Comparison of ENCODE assay signal across 29 cellular contexts in the genomic region with DNA sequence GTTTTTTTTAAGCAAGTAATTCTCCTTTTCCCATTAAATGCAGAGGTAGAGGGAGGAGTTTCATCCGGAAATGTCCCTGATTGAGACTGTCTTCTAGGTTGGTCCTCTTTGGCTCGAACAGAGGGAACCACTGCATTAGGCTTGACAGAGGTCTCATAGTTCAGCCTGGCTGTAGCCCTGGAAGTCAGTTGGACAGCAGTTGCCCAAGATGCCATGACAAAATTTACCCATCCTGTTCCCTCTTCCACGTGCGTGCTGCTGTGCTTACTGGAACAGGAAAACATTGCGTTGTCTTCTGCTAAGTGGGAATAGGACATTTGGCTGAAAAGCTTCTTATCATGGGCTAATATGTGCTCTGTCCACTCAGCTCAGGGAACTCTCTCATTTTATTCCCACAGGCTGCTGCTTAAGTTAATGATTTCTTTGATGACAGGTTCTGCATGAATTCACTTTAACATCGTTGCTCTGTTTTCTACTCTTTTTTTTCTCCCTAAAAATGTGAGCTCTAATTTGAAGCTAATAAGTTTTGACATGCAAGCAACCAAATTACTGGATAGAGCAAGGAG. TPM values are rescaled to one million over a fixed set of nuclear protein-coding genes. Genes with fewer than 3 reads are reported as not detected.
"Had no signal": no experiment of that assay in that cellular context is flagged by ENCODE, and none has a peak within 500 bp of the region (broad histone marks: within the 10 kb centered on the region; RNA-seq: fewer than 3 reads in every experiment).

No MANE protein-coding gene starts in this region.

- H3K4me3 ChIP-seq: gastroesophageal sphincter, heart left ventricle, left lung, ovary, psoas muscle, right lobe of liver, stomach, suprapubic skin, transverse colon, uterus had no signal

- H3K27ac ChIP-seq: gastroesophageal sphincter, heart left ventricle, left lung, neutrophil, ovary, psoas muscle, right lobe of liver, stomach, suprapubic skin, transverse colon, uterus had no signal

- H3K9me3 ChIP-seq: gastroesophageal sphincter, heart left ventricle, left lung, neutrophil, ovary, psoas muscle, right lobe of liver, stomach, suprapubic skin, transverse colon, uterus had no signal

- H3K27ac Mint-ChIP-seq: activated B cell treated with CpG ODN at 0.5 μM for 24 hours; activated CD4-positive, alpha-beta T cell treated with anti-CD3 and anti-CD28 coated beads for 36 hours; activated naive CD4-positive, alpha-beta T cell treated with anti-CD3 and anti-CD28 coated beads, Interleukin-2, amount 50 U/mL, for 72 hours; activated T-cell treated with anti-CD3 and anti-CD28 coated beads, Interleukin-2, amount 50 U/mL, for 24 hours; activated T-helper 17 cell treated with anti-CD3 and anti-CD28 coated beads, Interleukin-2, amount 50 U/mL, for 72 hours; mesothelial cell of epicardium; natural killer cell; stimulated activated effector memory CD8-positive, alpha-beta T cell treated with anti-CD3 and anti-CD28 coated beads, Interleukin-12 subunit alpha, Interleukin-12 subunit beta, amount 100 ng/mL, for 72 hours; T-helper 17 cell had no signal

- H3K36me3 Mint-ChIP-seq: natural killer cell; stimulated activated effector memory CD8-positive, alpha-beta T cell treated with anti-CD3 and anti-CD28 coated beads, Interleukin-12 subunit alpha, Interleukin-12 subunit beta, amount 100 ng/mL, for 72 hours had no signal

- H3K27me3 ChIP-seq: gastroesophageal sphincter, heart left ventricle, left lung, neutrophil, ovary, right lobe of liver, stomach, suprapubic skin, transverse colon, uterus had no signal

- DNase-seq: activated B cell treated with CpG ODN at 0.5 μM for 24 hours; activated CD4-positive, alpha-beta T cell treated with anti-CD3 and anti-CD28 coated beads for 36 hours; activated CD4-positive, alpha-beta T cell treated with anti-CD3 and anti-CD28 coated beads, Interleukin-2, amount 50 U/mL, for 4 hours; activated CD8-positive, alpha-beta memory T cell treated with anti-CD3 and anti-CD28 coated beads for 24 hours; activated CD8-positive, alpha-beta memory T cell treated with anti-CD3 and anti-CD28 coated beads, Interleukin-2, amount 50 U/mL, for 4 hours; activated T-cell treated with anti-CD3 and anti-CD28 coated beads, Interleukin-2, amount 50 U/mL, for 24 hours; heart left ventricle; islet precursor cell; left lung; natural killer cell; ovary; psoas muscle; right lobe of liver; small intestine; stimulated activated CD4-positive, alpha-beta T cell treated with anti-CD3 and anti-CD28 coated beads, Interleukin-2, amount 100 ng/mL, for 24 hours; stomach; T-helper 17 cell; transverse colon; uterus had no signal

- H3K4me1 Mint-ChIP-seq: activated B cell treated with CpG ODN at 0.5 μM for 24 hours; activated T-helper 17 cell treated with anti-CD3 and anti-CD28 coated beads, Interleukin-2, amount 50 U/mL, for 72 hours; central memory CD8-positive, alpha-beta T cell; natural killer cell; stimulated activated effector memory CD8-positive, alpha-beta T cell treated with anti-CD3 and anti-CD28 coated beads, Interleukin-12 subunit alpha, Interleukin-12 subunit beta, amount 100 ng/mL, for 72 hours; T-helper 17 cell had no signal

- H3K4me1 ChIP-seq: gastroesophageal sphincter, heart left ventricle, left lung, psoas muscle, right lobe of liver, transverse colon, uterus had no signal

- H3K4me3 Mint-ChIP-seq: activated B cell treated with CpG ODN at 0.5 μM for 24 hours; activated CD4-positive, alpha-beta T cell treated with anti-CD3 and anti-CD28 coated beads for 36 hours; activated T-cell treated with anti-CD3 and anti-CD28 coated beads, Interleukin-2, amount 50 U/mL, for 24 hours; activated T-helper 17 cell treated with anti-CD3 and anti-CD28 coated beads, Interleukin-2, amount 50 U/mL, for 72 hours; central memory CD8-positive, alpha-beta T cell; mesothelial cell of epicardium; natural killer cell; stimulated activated effector memory CD8-positive, alpha-beta T cell treated with anti-CD3 and anti-CD28 coated beads, Interleukin-12 subunit alpha, Interleukin-12 subunit beta, amount 100 ng/mL, for 72 hours; T-helper 17 cell had no signal

- H3K36me3 ChIP-seq: gastroesophageal sphincter, heart left ventricle, left lung, neutrophil, ovary, right lobe of liver, stomach, suprapubic skin, transverse colon, uterus had no signal

- ATAC-seq: activated CD4-positive, alpha-beta T cell treated with anti-CD3 and anti-CD28 coated beads for 36 hours; activated naive CD4-positive, alpha-beta T cell treated with anti-CD3 and anti-CD28 coated beads, Interleukin-2, amount 50 U/mL, for 72 hours; activated T-helper 17 cell treated with anti-CD3 and anti-CD28 coated beads, Interleukin-2, amount 50 U/mL, for 72 hours; gastroesophageal sphincter; heart left ventricle; left lung; natural killer cell; psoas muscle; stimulated activated effector memory CD8-positive, alpha-beta T cell treated with anti-CD3 and anti-CD28 coated beads, Interleukin-12 subunit alpha, Interleukin-12 subunit beta, amount 100 ng/mL, for 72 hours; T-helper 17 cell had no signal

- FAIRE-seq: astrocyte, colon, small intestine had no signal

RNA-seq across cellular contexts. Expression of a gene that starts 18.0 kb away (rescaled TPM):
- total RNA-seq: activated B cell treated with CpG ODN at 0.5 μM for 24 hours had no signal
